In the genomic region with DNA sequence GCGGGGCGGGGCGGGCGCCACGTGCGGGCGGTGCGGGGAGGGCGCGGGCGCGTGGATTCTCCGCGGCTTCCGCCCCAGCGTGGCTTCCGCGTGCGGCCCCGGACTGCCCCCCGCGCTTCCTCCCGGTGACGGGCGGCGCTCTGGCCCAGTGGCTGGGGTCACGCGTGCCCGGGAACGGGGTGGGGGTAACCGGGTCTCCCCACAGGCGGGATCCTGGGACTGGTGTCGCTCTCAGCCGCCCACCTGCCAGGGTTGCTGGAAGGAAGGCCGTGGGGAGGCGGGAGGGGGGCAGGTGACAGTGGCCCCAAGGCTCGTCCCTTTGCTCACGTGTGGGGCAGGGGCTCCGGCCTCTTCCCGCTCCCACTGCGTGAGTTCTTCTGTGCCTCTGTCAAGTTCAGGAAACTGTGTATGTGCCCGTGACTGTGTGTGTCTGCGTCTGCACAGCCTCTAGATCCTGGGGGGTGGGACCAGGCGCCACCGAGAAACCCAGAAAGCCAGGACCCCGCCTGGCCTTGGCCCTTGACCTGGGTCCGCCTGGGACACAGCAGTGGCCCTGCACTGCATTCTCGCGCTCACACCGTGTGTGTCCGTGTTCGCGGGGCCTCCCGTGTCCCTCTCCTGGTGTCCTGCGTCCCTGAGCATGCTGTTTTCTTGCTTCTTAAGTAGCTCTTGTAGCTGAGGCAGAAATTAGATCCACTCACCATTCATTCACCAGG, we compare ENCODE assay signal across 1 cellular context.
TF ChIP-seq lines count a peak whose summit lies in the region.

No MANE protein-coding gene starts in this region.

TF ChIP-seq in SK-N-SH, 30 proteins besides CTCF, POLR2A, EP300 and RAD21 (continued from another document):
- no peak for TF ChIP-seq MEF2A (IDR thresholded peaks at IDR 0.05; ENCODE audit: borderline replicate concordance, low read depth)
- no peak for TF ChIP-seq RXRA (IDR thresholded peaks at IDR 0.05; ENCODE audit: borderline replicate concordance, low read depth)
- TF ChIP-seq TCF12 (IDR thresholded peaks at IDR 0.05), result no peak
- no peak for TF ChIP-seq FOXM1 (IDR thresholded peaks at IDR 0.05; ENCODE audit: low read depth)
- TF ChIP-seq, protein P1, sequence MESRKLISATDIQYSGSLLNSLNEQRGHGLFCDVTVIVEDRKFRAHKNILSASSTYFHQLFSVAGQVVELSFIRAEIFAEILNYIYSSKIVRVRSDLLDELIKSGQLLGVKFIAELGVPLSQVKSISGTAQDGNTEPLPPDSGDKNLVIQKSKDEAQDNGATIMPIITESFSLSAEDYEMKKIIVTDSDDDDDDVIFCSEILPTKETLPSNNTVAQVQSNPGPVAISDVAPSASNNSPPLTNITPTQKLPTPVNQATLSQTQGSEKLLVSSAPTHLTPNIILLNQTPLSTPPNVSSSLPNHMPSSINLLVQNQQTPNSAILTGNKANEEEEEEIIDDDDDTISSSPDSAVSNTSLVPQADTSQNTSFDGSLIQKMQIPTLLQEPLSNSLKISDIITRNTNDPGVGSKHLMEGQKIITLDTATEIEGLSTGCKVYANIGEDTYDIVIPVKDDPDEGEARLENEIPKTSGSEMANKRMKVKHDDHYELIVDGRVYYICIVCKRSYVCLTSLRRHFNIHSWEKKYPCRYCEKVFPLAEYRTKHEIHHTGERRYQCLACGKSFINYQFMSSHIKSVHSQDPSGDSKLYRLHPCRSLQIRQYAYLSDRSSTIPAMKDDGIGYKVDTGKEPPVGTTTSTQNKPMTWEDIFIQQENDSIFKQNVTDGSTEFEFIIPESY (IDR thresholded peaks at IDR 0.05; ENCODE audit: borderline replicate concordance, low read depth), result no peak
- no peak for TF ChIP-seq TEAD4 (IDR thresholded peaks at IDR 0.05; ENCODE audit: borderline replicate concordance, insufficient read depth)
- TF ChIP-seq, protein P2, sequence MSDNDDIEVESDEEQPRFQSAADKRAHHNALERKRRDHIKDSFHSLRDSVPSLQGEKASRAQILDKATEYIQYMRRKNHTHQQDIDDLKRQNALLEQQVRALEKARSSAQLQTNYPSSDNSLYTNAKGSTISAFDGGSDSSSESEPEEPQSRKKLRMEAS (IDR thresholded peaks at IDR 0.05; ENCODE audit: low read depth), result no peak
- TF ChIP-seq IRF3 (IDR thresholded peaks at IDR 0.05; ENCODE audit: low read depth, low read length), result no peak
- no peak for TF ChIP-seq RFX5 (IDR thresholded peaks at IDR 0.05; ENCODE audit: low read length)
- TF ChIP-seq JUND (IDR thresholded peaks at IDR 0.05), result no peak
- TF ChIP-seq, protein P3, sequence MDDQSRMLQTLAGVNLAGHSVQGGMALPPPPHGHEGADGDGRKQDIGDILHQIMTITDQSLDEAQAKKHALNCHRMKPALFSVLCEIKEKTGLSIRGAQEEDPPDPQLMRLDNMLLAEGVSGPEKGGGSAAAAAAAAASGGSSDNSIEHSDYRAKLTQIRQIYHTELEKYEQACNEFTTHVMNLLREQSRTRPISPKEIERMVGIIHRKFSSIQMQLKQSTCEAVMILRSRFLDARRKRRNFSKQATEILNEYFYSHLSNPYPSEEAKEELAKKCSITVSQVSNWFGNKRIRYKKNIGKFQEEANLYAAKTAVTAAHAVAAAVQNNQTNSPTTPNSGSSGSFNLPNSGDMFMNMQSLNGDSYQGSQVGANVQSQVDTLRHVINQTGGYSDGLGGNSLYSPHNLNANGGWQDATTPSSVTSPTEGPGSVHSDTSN (IDR thresholded peaks at IDR 0.05), result no peak
